In the genomic region with DNA sequence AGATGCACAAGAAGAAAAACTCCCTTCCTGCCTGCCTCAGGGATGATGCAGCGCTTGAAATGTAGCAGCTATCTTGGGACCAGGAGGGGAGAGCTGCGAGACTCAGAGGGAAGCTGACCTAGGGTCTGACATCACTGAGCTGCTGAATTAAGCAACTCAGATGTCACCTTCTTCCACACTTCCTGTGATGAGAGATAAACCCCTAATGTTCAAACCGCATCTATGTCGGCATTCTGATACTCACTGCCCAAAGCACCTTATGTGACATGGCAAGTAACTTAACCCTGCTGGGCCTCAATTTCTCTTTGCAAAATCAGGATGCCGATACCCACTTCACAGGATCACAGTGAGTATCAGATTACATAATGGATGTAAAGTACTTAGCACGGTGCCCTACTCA, we compare ENCODE assay signal across 1 cellular context.
TF ChIP-seq lines count a peak whose summit lies in the region.

No MANE protein-coding gene starts in this region.

TF ChIP-seq in HepG2, 621 proteins besides CTCF, POLR2A, EP300 and RAD21:
- TF ChIP-seq, protein P1, sequence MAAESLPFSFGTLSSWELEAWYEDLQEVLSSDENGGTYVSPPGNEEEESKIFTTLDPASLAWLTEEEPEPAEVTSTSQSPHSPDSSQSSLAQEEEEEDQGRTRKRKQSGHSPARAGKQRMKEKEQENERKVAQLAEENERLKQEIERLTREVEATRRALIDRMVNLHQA (CRISPR knock-in tag; IDR thresholded peaks at IDR 0.05) = no peak
- TF ChIP-seq ZNF773 (CRISPR knock-in tag; IDR thresholded peaks at IDR 0.05; ENCODE audit: borderline replicate concordance) (no peak), REXO4 (CRISPR knock-in tag; IDR thresholded peaks at IDR 0.05; ENCODE audit: borderline replicate concordance) (no peak), ZNF691 (CRISPR knock-in tag; IDR thresholded peaks at IDR 0.05; ENCODE audit: borderline replicate concordance, low read depth) (no peak), ZNF350 (CRISPR knock-in tag; IDR thresholded peaks at IDR 0.05; ENCODE audit: borderline replicate concordance, low read depth) (no peak), ZNF878 (CRISPR knock-in tag; IDR thresholded peaks at IDR 0.05) (no peak), CBX2 (IDR thresholded peaks at IDR 0.05; ENCODE audit: low read depth, low read length) (no peak), CBX2 (CRISPR knock-in tag; IDR thresholded peaks at IDR 0.05; ENCODE audit: low read depth) (no peak), SNAI1 (CRISPR knock-in tag; IDR thresholded peaks at IDR 0.05; ENCODE audit: borderline replicate concordance) (no peak), MYNN (CRISPR knock-in tag; IDR thresholded peaks at IDR 0.05; ENCODE audit: low read depth) (no peak)
- TF ChIP-seq, protein P2, sequence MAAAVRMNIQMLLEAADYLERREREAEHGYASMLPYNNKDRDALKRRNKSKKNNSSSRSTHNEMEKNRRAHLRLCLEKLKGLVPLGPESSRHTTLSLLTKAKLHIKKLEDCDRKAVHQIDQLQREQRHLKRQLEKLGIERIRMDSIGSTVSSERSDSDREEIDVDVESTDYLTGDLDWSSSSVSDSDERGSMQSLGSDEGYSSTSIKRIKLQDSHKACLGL (CRISPR knock-in tag; IDR thresholded peaks at IDR 0.05) = no peak
